ENCODE assay signal across 2 cellular contexts in the genomic region with DNA sequence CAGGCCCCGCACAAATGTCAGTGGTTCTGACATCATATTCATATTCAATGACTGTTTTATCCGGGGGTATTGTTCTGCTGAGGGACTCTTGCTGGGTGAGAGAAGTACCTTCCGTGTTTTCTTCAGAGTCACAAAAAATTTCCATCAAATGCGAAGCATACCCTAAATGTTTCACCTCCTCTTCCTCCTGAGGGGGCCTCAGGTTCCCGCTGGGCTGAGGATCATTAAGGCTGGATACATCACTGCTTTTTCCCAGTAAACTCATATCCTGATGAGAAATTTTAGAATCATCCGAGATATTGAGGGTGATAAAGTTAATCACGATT.
TF ChIP-seq lines count a peak whose summit lies in the region.

No MANE protein-coding gene starts in this region.

TF ChIP-seq in A549, 52 proteins besides CTCF, POLR2A, EP300 and RAD21 (continued from another document):
- no peak for TF ChIP-seq ZC3H11A (IDR thresholded peaks at IDR 0.05)
- TF ChIP-seq MYC (IDR thresholded peaks at IDR 0.05; ENCODE audit: borderline replicate concordance, low read length): no peak
- TF ChIP-seq, protein P1, sequence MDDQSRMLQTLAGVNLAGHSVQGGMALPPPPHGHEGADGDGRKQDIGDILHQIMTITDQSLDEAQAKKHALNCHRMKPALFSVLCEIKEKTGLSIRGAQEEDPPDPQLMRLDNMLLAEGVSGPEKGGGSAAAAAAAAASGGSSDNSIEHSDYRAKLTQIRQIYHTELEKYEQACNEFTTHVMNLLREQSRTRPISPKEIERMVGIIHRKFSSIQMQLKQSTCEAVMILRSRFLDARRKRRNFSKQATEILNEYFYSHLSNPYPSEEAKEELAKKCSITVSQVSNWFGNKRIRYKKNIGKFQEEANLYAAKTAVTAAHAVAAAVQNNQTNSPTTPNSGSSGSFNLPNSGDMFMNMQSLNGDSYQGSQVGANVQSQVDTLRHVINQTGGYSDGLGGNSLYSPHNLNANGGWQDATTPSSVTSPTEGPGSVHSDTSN (IDR thresholded peaks at IDR 0.05): no peak
- TF ChIP-seq, protein P2, sequence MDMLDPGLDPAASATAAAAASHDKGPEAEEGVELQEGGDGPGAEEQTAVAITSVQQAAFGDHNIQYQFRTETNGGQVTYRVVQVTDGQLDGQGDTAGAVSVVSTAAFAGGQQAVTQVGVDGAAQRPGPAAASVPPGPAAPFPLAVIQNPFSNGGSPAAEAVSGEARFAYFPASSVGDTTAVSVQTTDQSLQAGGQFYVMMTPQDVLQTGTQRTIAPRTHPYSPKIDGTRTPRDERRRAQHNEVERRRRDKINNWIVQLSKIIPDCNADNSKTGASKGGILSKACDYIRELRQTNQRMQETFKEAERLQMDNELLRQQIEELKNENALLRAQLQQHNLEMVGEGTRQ (IDR thresholded peaks at IDR 0.05): no peak
- TF ChIP-seq RFX5 (IDR thresholded peaks at IDR 0.05): no peak
- no peak for TF ChIP-seq NPAS2 (CRISPR knock-in tag; IDR thresholded peaks at IDR 0.05; ENCODE audit: borderline replicate concordance)
- TF ChIP-seq EHF (CRISPR knock-in tag; IDR thresholded peaks at IDR 0.05): no peak
- TF ChIP-seq, protein P3, sequence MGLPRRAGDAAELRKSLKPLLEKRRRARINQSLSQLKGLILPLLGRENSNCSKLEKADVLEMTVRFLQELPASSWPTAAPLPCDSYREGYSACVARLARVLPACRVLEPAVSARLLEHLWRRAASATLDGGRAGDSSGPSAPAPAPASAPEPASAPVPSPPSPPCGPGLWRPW (IDR thresholded peaks at IDR 0.05): no peak
- no peak for TF ChIP-seq TFCP2L1 (CRISPR knock-in tag; IDR thresholded peaks at IDR 0.05)
- TF ChIP-seq FOXS1 (CRISPR knock-in tag; IDR thresholded peaks at IDR 0.05): no peak
- no peak for TF ChIP-seq BHLHE40 (IDR thresholded peaks at IDR 0.05; ENCODE audit: low read depth, low read length)
- no peak for TF ChIP-seq HOXA7 (CRISPR knock-in tag; IDR thresholded peaks at IDR 0.05)

TF ChIP-seq in endothelial cell of umbilical vein, 7 proteins besides CTCF, POLR2A, EP300 and RAD21:
- no peak for TF ChIP-seq MYC (IDR thresholded peaks at IDR 0.05; ENCODE audit: low read depth, low read length)
- TF ChIP-seq POLR2AphosphoS5 (IDR thresholded peaks at IDR 0.05; ENCODE audit: insufficient read depth, low read depth, low read length): no peak
- TF ChIP-seq, protein P4, sequence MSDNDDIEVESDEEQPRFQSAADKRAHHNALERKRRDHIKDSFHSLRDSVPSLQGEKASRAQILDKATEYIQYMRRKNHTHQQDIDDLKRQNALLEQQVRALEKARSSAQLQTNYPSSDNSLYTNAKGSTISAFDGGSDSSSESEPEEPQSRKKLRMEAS (IDR thresholded peaks at IDR 0.05; ENCODE audit: insufficient read depth, insufficient read length): no peak
- TF ChIP-seq JUN (IDR thresholded peaks at IDR 0.05; ENCODE audit: borderline replicate concordance, insufficient read depth, insufficient read length, low read depth): no peak
- TF ChIP-seq GATA2 (IDR thresholded peaks at IDR 0.05; ENCODE audit: insufficient read depth, insufficient read length, low read depth, low read length): no peak
- no peak for TF ChIP-seq EZH2 (IDR thresholded peaks at IDR 0.05; ENCODE audit: borderline replicate concordance, low read depth, low read length, severe bottlenecking)
- no peak for TF ChIP-seq FOS (IDR thresholded peaks at IDR 0.05; ENCODE audit: borderline replicate concordance, insufficient read depth, low read length)
